ENCODE assay signal across 32 cellular contexts in the genomic region with DNA sequence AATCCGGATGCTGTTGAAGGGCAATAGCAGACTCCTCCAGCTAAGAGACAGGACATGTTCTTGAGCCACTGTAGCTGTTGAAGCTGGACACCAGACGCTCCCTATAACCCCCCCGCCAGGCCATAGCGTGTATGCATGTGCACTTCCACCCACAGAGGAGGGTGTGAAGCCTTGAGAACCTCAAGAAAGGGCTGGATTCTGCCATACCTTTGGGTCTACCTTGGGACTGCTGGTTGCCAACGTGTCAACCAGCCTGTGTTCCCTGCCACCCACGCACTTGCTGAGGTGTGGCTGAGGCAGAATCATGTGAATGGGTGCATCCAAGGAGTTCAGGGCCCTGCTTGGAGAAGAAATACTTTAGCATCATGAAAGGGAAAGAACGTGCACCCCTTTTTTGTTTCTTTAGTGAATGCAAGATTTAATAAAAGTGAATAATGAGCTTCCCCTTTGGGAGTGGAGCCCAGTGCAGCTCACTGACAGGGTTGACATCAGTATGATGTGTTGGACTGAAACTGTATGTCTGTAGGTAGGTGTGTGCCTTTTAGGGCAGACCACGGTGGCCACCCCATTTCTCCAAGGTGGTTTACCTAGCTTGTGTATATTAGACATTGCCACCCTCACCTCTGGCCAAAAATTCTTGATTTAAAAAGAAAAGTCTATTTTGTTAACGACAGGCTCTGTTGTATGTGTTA.
"Had no signal": no experiment of that assay in that cellular context is flagged by ENCODE, and none has a peak within 500 bp of the region (broad histone marks: within the 10 kb centered on the region; RNA-seq: fewer than 3 reads in every experiment).

No MANE protein-coding gene starts in this region.

- H3K4me3 ChIP-seq: breast epithelium, gastroesophageal sphincter, sigmoid colon, tibial nerve had no signal

- H3K27me3 Mint-ChIP-seq: activated CD4-positive, alpha-beta memory T cell treated with anti-CD3 and anti-CD28 coated beads for 36 hours; activated CD4-positive, alpha-beta T cell treated with anti-CD3 and anti-CD28 coated beads, Interleukin-2, amount 10 ng/mL, durations not matched to agents 24 days and 14 days; activated T-helper 17 cell treated with anti-CD3 and anti-CD28 coated beads, Interleukin-2, amount 50 U/mL, for 72 hours; central memory CD8-positive, alpha-beta T cell; naive B cell had no signal

- H3K36me3 ChIP-seq: breast epithelium had no signal

- FAIRE-seq: colon, kidney, small intestine had no signal

- H3K9me3 ChIP-seq: breast epithelium, gastroesophageal sphincter, neutrophil, sigmoid colon, tibial nerve had no signal

- DNase-seq: activated CD4-positive, alpha-beta memory T cell treated with anti-CD3 and anti-CD28 coated beads for 36 hours; activated CD4-positive, alpha-beta T cell treated with anti-CD3 and anti-CD28 coated beads, Interleukin-2, amount 10 ng/mL, durations not matched to agents 24 days and 14 days; activated CD4-positive, CD25-positive, alpha-beta regulatory T cell treated with anti-CD3 and anti-CD28 coated beads, Interleukin-2, amount 50 U/mL, for 72 hours; activated gamma-delta T cell treated with Interleukin-2 at 50 U/mL for 16 hours; activated naive CD4-positive, alpha-beta T cell treated with anti-CD3 and anti-CD28 coated beads, Interleukin-2, amount 50 U/mL, for 16 hours; activated T-cell treated with anti-CD3 and anti-CD28 coated beads, Interleukin-2, amount 50 U/mL, for 4 hours; effector CD8-positive, alpha-beta T cell; erythroblast; hippocampal formation; kidney; left colon; mammary epithelial cell; naive B cell; nephron progenitor cell; sigmoid colon; small intestine; stimulated activated CD4-positive, alpha-beta T cell treated with anti-CD3 and anti-CD28 coated beads, Interleukin-1b, Interleukin-23, amount 100 ng/mL, for 48 hours; stimulated activated CD4-positive, alpha-beta T cell treated with anti-CD3 and anti-CD28 coated beads, Interleukin-4, amount 100 ng/mL, for 4 hours; stimulated activated CD8-positive, alpha-beta memory T cell treated with anti-CD3 and anti-CD28 coated beads, Interleukin-4, amount 100 ng/mL, for 48 hours; stimulated activated naive CD4-positive, alpha-beta T cell; SW 1271; T1000; WERI-Rb-1 had no signal

- H3K36me3 Mint-ChIP-seq: activated CD4-positive, alpha-beta memory T cell treated with anti-CD3 and anti-CD28 coated beads for 36 hours; mesothelial cell of epicardium had no signal

- H3K27me3 ChIP-seq: breast epithelium, gastroesophageal sphincter, neutrophil, sigmoid colon, tibial nerve had no signal

- H3K4me3 Mint-ChIP-seq: activated CD4-positive, alpha-beta memory T cell treated with anti-CD3 and anti-CD28 coated beads for 36 hours; activated CD4-positive, alpha-beta T cell treated with anti-CD3 and anti-CD28 coated beads, Interleukin-2, amount 10 ng/mL, durations not matched to agents 24 days and 14 days; activated T-cell treated with anti-CD3 and anti-CD28 coated beads, Interleukin-2, amount 50 U/mL, for 4 hours; activated T-helper 17 cell treated with anti-CD3 and anti-CD28 coated beads, Interleukin-2, amount 50 U/mL, for 72 hours; central memory CD8-positive, alpha-beta T cell; mesothelial cell of epicardium; nephron progenitor cell; T-helper 1 cell treated with Interleukin-12 subunit alpha and Interleukin-12 subunit beta and Interleukin-4 antibody, amounts not matched to agents 30 μg/mL and 1 μg/mL, for 36 hours had no signal

- H3K9me3 Mint-ChIP-seq: activated CD4-positive, alpha-beta memory T cell treated with anti-CD3 and anti-CD28 coated beads for 36 hours; activated CD4-positive, alpha-beta T cell treated with anti-CD3 and anti-CD28 coated beads, Interleukin-2, amount 10 ng/mL, durations not matched to agents 24 days and 14 days; activated T-cell treated with anti-CD3 and anti-CD28 coated beads, Interleukin-2, amount 50 U/mL, for 4 hours; activated T-helper 17 cell treated with anti-CD3 and anti-CD28 coated beads, Interleukin-2, amount 50 U/mL, for 72 hours; central memory CD8-positive, alpha-beta T cell; mesothelial cell of epicardium; nephron progenitor cell; T-helper 1 cell treated with Interleukin-12 subunit alpha and Interleukin-12 subunit beta and Interleukin-4 antibody, amounts not matched to agents 30 μg/mL and 1 μg/mL, for 36 hours had no signal

- H3K4me1 ChIP-seq: breast epithelium, gastroesophageal sphincter, sigmoid colon had no signal

- ATAC-seq: activated T-cell treated with anti-CD3 and anti-CD28 coated beads, Interleukin-2, amount 50 U/mL, for 4 hours; activated T-helper 17 cell treated with anti-CD3 and anti-CD28 coated beads, Interleukin-2, amount 50 U/mL, for 72 hours; gastroesophageal sphincter; left colon had no signal

- H3K27ac Mint-ChIP-seq: activated CD4-positive, alpha-beta memory T cell treated with anti-CD3 and anti-CD28 coated beads for 36 hours; activated CD4-positive, alpha-beta T cell treated with anti-CD3 and anti-CD28 coated beads, Interleukin-2, amount 10 ng/mL, durations not matched to agents 24 days and 14 days; mesothelial cell of epicardium; nephron progenitor cell; T-helper 1 cell treated with Interleukin-12 subunit alpha and Interleukin-12 subunit beta and Interleukin-4 antibody, amounts not matched to agents 30 μg/mL and 1 μg/mL, for 36 hours had no signal

- H3K27ac ChIP-seq: breast epithelium, gastroesophageal sphincter, neutrophil, sigmoid colon, tibial nerve, WERI-Rb-1 had no signal

- H3K4me1 Mint-ChIP-seq: activated CD4-positive, alpha-beta T cell treated with anti-CD3 and anti-CD28 coated beads, Interleukin-2, amount 10 ng/mL, durations not matched to agents 24 days and 14 days; central memory CD8-positive, alpha-beta T cell; mesothelial cell of epicardium had no signal
